ENCODE assay signal across 17 cellular contexts in genomic region chr2:108835038-108835437, GRCh38. TPM values are rescaled to one million over a fixed set of nuclear protein-coding genes. Genes with fewer than 3 reads are reported as not detected.
DNase-seq lines count a peak whose midpoint lies in the region; ATAC-seq and TF ChIP-seq lines count a peak whose summit lies in the region.
"Had no signal": no experiment of that assay in that cellular context is flagged by ENCODE, and none has a peak within 500 bp of the region (broad histone marks: within the 10 kb centered on the region; RNA-seq: fewer than 3 reads in every experiment).

No MANE protein-coding gene starts in this region.

- WGBS in gastroesophageal sphincter (ENCODE audit: low coverage in 1 of 2), 2 donors: 95 to 100% methylated on average over 1 of the region's 1 CpG

- H3K27me3 ChIP-seq in OCI-LY3 (ENCODE audit: low read depth, low read length) (no peaks in the 10 kb centered on the region), gastroesophageal sphincter (no peaks in the 10 kb centered on the region)

- H3K79me2 ChIP-seq in OCI-LY3 (ENCODE audit: low read length): no peaks in the 10 kb centered on the region

- H3K27ac Mint-ChIP-seq in natural killer cell treated with Interleukin-12 subunit alpha and Interleukin-12 subunit beta and Interleukin-15 and Interleukin-18, amount 100 ng/mL, for 72 hours: peak overlapping the region in 1 of 2 donors; percentile 51
- H3K27ac Mint-ChIP-seq in natural killer cell: no peak overlapping the region
- H3K27ac Mint-ChIP-seq: CD14-positive monocyte had no signal

- TF ChIP-seq CTCF in natural killer cell (IDR thresholded peaks at IDR 0.05): no peak
- TF ChIP-seq CTCF in OCI-LY3 (IDR thresholded peaks at IDR 0.05; ENCODE audit: low read depth, low read length): no peak
- no peak for TF ChIP-seq CTCF in gastroesophageal sphincter (IDR thresholded peaks at IDR 0.05)

- H3K4me1 Mint-ChIP-seq in natural killer cell treated with Interleukin-12 subunit alpha and Interleukin-12 subunit beta and Interleukin-15 and Interleukin-18, amount 100 ng/mL, for 72 hours (ENCODE audit: low read depth in 2 of 2): peaks cover 5 to 16% of the 10 kb centered on the region in 2 donors
- peaks cover 9% of the 10 kb centered on the region in 2 donors for H3K4me1 Mint-ChIP-seq in natural killer cell
- H3K4me1 Mint-ChIP-seq: CD14-positive monocyte had no signal

- H3K9me3 Mint-ChIP-seq in natural killer cell treated with Interleukin-12 subunit alpha and Interleukin-12 subunit beta and Interleukin-15 and Interleukin-18, amount 100 ng/mL, for 72 hours: no peaks in the 10 kb centered on the region
- H3K9me3 Mint-ChIP-seq in natural killer cell: peaks cover 2% of the 10 kb centered on the region in 2 donors

- H3K27ac ChIP-seq in OCI-LY3 (ENCODE audit: low read length) (no peak overlapping the region), gastroesophageal sphincter (no peak overlapping the region)
- H3K27ac ChIP-seq: 22Rv1 had no signal

- no peak for TF ChIP-seq EP300 in gastroesophageal sphincter (IDR thresholded peaks at IDR 0.05)

- peak; percentile 46 to 81 for ATAC-seq in activated CD4-positive, CD25-positive, alpha-beta regulatory T cell treated with anti-CD3 and anti-CD28 coated beads, Interleukin-2, amount 50 U/mL, for 24 hours
- no peak for ATAC-seq in natural killer cell treated with Interleukin-12 subunit alpha and Interleukin-12 subunit beta and Interleukin-15 and Interleukin-18, amount 100 ng/mL, for 72 hours
- ATAC-seq in natural killer cell (no peak), HG03354 (IDR thresholded peaks at IDR 0.05; ENCODE audit: poor library complexity, severe bottlenecking, unreplicated experiment) (no peak), gastroesophageal sphincter (no peak)
- ATAC-seq: PC-3 had no signal

- H3K36me3 ChIP-seq in OCI-LY3 (replicated peaks; ENCODE audit: low read depth, low read length) (peaks cover 33% of the 10 kb centered on the region), gastroesophageal sphincter (no peaks in the 10 kb centered on the region)

- no peak for DNase-seq in activated CD4-positive, CD25-positive, alpha-beta regulatory T cell treated with anti-CD3 and anti-CD28 coated beads, Interleukin-2, amount 50 U/mL, for 72 hours
- DNase-seq in natural killer cell treated with Interleukin-12 subunit alpha and Interleukin-12 subunit beta and Interleukin-15 and Interleukin-18, amount 100 ng/mL, for 72 hours (ENCODE audit: low spot score): no peak
- no peak for DNase-seq in natural killer cell
- no peak for DNase-seq in stimulated activated CD8-positive, alpha-beta memory T cell treated with anti-CD3 and anti-CD28 coated beads, Interleukin-4, amount 100 ng/mL, for 48 hours
- DNase-seq: DMS79, KG1, MV-4-11, NCI-H1694 treated with DMSO at 0.1 percent for 48 hours, NCI-H2107, NCI-H510A treated with DMSO at 0.1 percent for 48 hours, PC-3 had no signal

- no peak overlapping the region for H2AFZ ChIP-seq in OCI-LY3 (ENCODE audit: low read depth, low read length)

- peaks cover 14% of the 10 kb centered on the region for H3K36me3 Mint-ChIP-seq in natural killer cell treated with Interleukin-12 subunit alpha and Interleukin-12 subunit beta and Interleukin-15 and Interleukin-18, amount 100 ng/mL, for 72 hours
- peaks cover 6% of the 10 kb centered on the region for H3K36me3 Mint-ChIP-seq in natural killer cell

- H3K4me1 ChIP-seq in OCI-LY3 (ENCODE audit: low read length) (peaks cover 11% of the 10 kb centered on the region), gastroesophageal sphincter (no peaks in the 10 kb centered on the region)

- peak overlapping the region; percentile 7; the same call in 1 of the 2 replicates for H3K4me2 ChIP-seq in OCI-LY3 (ENCODE audit: low read length)

- peak overlapping the region; percentile 32 for H3K4me3 Mint-ChIP-seq in natural killer cell treated with Interleukin-12 subunit alpha and Interleukin-12 subunit beta and Interleukin-15 and Interleukin-18, amount 100 ng/mL, for 72 hours
- H3K4me3 Mint-ChIP-seq in natural killer cell: no peak overlapping the region
- H3K4me3 Mint-ChIP-seq: CD14-positive monocyte had no signal

- no peaks in the 10 kb centered on the region for H4K20me1 ChIP-seq in OCI-LY3 (ENCODE audit: insufficient read depth, low read length)

- intact Hi-C loops in natural killer cell (cut with micrococcal nuclease): no loop called here

- H3K9ac ChIP-seq in OCI-LY3 (ENCODE audit: low read length): no peak overlapping the region

- no peaks in the 10 kb centered on the region for H3K27me3 Mint-ChIP-seq in natural killer cell treated with Interleukin-12 subunit alpha and Interleukin-12 subunit beta and Interleukin-15 and Interleukin-18, amount 100 ng/mL, for 72 hours
- no peaks in the 10 kb centered on the region for H3K27me3 Mint-ChIP-seq in natural killer cell (ENCODE audit: low read depth in 2 of 2)

- H3K9me3 ChIP-seq in OCI-LY3 (ENCODE audit: insufficient read depth, low read length): no peaks in the 10 kb centered on the region; the same call in 1 of the 2 replicates
- H3K9me3 ChIP-seq in gastroesophageal sphincter: no peaks in the 10 kb centered on the region

- no peak overlapping the region for H3K4me3 ChIP-seq in OCI-LY3 (ENCODE audit: low read length)
- H3K4me3 ChIP-seq in gastroesophageal sphincter: no peak overlapping the region

- TF ChIP-seq POLR2A in gastroesophageal sphincter (IDR thresholded peaks at IDR 0.05): no peak

RNA-seq across cellular contexts. Expression of gene CCDC138, which starts 48.5 kb away (rescaled TPM):
- 10 to 100 TPM in 1 of 2 donors, 1 to 10 TPM in 1; 7.7 to 15.8 TPM for total RNA-seq in natural killer cell treated with Interleukin-12 subunit alpha and Interleukin-12 subunit beta and Interleukin-15 and Interleukin-18, amount 100 ng/mL, for 72 hours
- total RNA-seq in natural killer cell (1 to 10 TPM; 3.8 to 9.3 (median 5.6) TPM), gastroesophageal sphincter (1 to 10 TPM; 1.5 to 2.7 (median 2.1) TPM)

Comparison
In these comparisons a context has a peak if more than half of its experiments do, and no peak if none do; other contexts are left out.
1. ATAC-seq: peak in activated CD4-positive, CD25-positive, alpha-beta regulatory T cell treated with anti-CD3 and anti-CD28 coated beads, Interleukin-2, amount 50 U/mL, for 24 hours (2 of 2); none in natural killer cell treated with Interleukin-12 subunit alpha and Interleukin-12 subunit beta and Interleukin-15 and Interleukin-18, amount 100 ng/mL, for 72 hours (0 of 2), natural killer cell (0 of 3), HG03354 (single experiment) and gastroesophageal sphincter (single experiment).